30 cellular contexts compared by ENCODE assay signal in the genomic region with DNA sequence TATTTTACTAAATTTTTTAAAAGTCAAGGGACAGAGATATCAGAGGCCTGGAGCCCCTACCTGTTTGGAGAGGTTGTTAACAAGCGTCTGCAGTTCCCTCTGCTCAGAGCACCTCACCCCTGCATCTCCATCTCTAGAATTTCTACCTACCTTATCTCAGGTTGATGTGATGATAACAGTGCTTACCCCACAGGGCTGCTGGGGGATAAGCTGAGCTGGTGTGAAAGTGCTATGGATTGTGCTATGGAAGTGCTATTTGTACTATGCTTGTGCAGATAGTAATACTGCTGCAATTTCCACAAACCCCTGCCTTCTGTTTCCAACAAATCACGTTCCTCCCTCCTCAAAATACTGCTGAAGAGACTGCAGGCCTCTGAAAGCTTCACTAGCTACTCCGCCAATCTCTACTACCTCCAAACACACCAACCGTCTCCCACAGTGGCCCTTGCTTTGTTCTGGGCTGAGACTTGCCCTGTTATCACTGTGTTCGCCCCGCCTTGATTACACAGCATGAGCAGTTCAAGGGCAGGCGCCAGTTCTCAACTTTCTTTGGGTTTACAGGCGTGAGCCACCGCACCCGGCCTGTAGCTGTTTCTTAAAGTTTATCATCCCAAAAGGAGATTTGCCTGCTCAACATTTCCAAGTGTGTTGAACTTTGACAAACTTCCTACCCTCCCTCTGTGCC. TPM values are rescaled to one million over a fixed set of nuclear protein-coding genes. Genes with fewer than 3 reads are reported as not detected.
DNase-seq lines count a peak whose midpoint lies in the region; ATAC-seq and TF ChIP-seq lines count a peak whose summit lies in the region.
"Had no signal": no experiment of that assay in that cellular context is flagged by ENCODE, and none has a peak within 500 bp of the region (broad histone marks: within the 10 kb centered on the region; RNA-seq: fewer than 3 reads in every experiment).

No MANE protein-coding gene starts in this region.

- peak overlapping the region; percentile 38 for H3K4me2 ChIP-seq in PC-9
- H3K4me2 ChIP-seq: GM23338 had no signal

- no peaks in the 10 kb centered on the region for H3K9me3 Mint-ChIP-seq in activated naive CD8-positive, alpha-beta T cell treated with anti-CD3 and anti-CD28 coated beads, Interleukin-2, amount 50 U/mL, for 24 hours
- H3K9me3 Mint-ChIP-seq: activated naive CD8-positive, alpha-beta T cell treated with anti-CD3 and anti-CD28 coated beads, Interleukin-2, amount 10 ng/mL, durations not matched to agents 7 days and 5 days; CD4-positive, alpha-beta memory T cell; central memory CD8-positive, alpha-beta T cell; GM23338; IgD-negative memory B cell; stimulated activated memory B cell treated with anti-CD40 and anti-IgM and Interleukin-4, amounts not matched to agents 10 μg/mL and 1 μg/mL and 100 μg/mL, for 72 hours had no signal

- ATAC-seq in HG02938 (IDR thresholded peaks at IDR 0.05; ENCODE audit: unreplicated experiment) = no peak
- ATAC-seq in activated naive CD8-positive, alpha-beta T cell treated with anti-CD3 and anti-CD28 coated beads, Interleukin-2, amount 50 U/mL, for 24 hours = no peak
- ATAC-seq: GM23338; heart left ventricle; lower lobe of right lung; right cardiac atrium; SK-N-SH treated with all-trans-retinoic acid at 6 μM for 48 hours; stimulated activated memory B cell treated with anti-CD40 and anti-IgM and Interleukin-4, amounts not matched to agents 10 μg/mL and 1 μg/mL and 100 μg/mL, for 72 hours had no signal

- TF ChIP-seq CTCF in C4-2B (conservative IDR thresholded peaks at IDR 0.05) (no peak), PC-9 (conservative IDR thresholded peaks at IDR 0.05) (no peak), epithelial cell of esophagus (IDR thresholded peaks at IDR 0.05; ENCODE audit: insufficient read depth, low read depth, low read length, missing control alignments) (no peak), prostate gland (IDR thresholded peaks at IDR 0.05) (no peak)

- no peak overlapping the region for H3K27ac Mint-ChIP-seq in activated naive CD8-positive, alpha-beta T cell treated with anti-CD3 and anti-CD28 coated beads, Interleukin-2, amount 50 U/mL, for 24 hours
- H3K27ac Mint-ChIP-seq: activated naive CD8-positive, alpha-beta T cell treated with anti-CD3 and anti-CD28 coated beads, Interleukin-2, amount 10 ng/mL, durations not matched to agents 7 days and 5 days; CD4-positive, alpha-beta memory T cell; GM23338; IgD-negative memory B cell; stimulated activated memory B cell treated with anti-CD40 and anti-IgM and Interleukin-4, amounts not matched to agents 10 μg/mL and 1 μg/mL and 100 μg/mL, for 72 hours had no signal

- peaks cover 64% of the 10 kb centered on the region for H3F3A ChIP-seq in PC-9 (ENCODE audit: insufficient read depth, low read depth)

- peak; percentile 27 to 79 for DNase-seq in PC-9
- DNase-seq in epithelial cell of esophagus (ENCODE audit: low read depth) = peak; percentile 62
- DNase-seq in activated naive CD8-positive, alpha-beta T cell treated with anti-CD3 and anti-CD28 coated beads, Interleukin-2, amount 50 U/mL, for 24 hours = no peak
- DNase-seq in GM19240 (ENCODE audit: insufficient read length, low spot score) = no peak
- no peak for DNase-seq in prostate gland (ENCODE audit: low spot score)
- DNase-seq: activated CD4-positive, alpha-beta T cell treated with anti-CD3 and anti-CD28 coated beads for 4 hours; activated CD8-positive, alpha-beta memory T cell treated with anti-CD3 and anti-CD28 coated beads for 24 hours; activated gamma-delta T cell; activated naive CD8-positive, alpha-beta T cell treated with anti-CD3 and anti-CD28 coated beads, Interleukin-2, amount 10 ng/mL, durations not matched to agents 7 days and 5 days; activated T-cell treated with anti-CD3 and anti-CD28 coated beads, Interleukin-2, amount 50 U/mL, for 1 hour; CD4-positive, alpha-beta memory T cell; DMS 273 treated with DMSO at 0.1 percent for 48 hours; heart left ventricle; kidney glomerular epithelial cell; lower lobe of right lung; NCI-H1105; NCI-H187 treated with DMSO at 0.1 percent for 48 hours; NCI-H446; right cardiac atrium; stimulated activated CD4-positive, alpha-beta T cell treated with anti-CD3 and anti-CD28 coated beads, Interleukin-4, amount 100 ng/mL, for 24 hours had no signal

- H3K36me3 ChIP-seq in PC-9 (ENCODE audit: low read depth) (no peaks in the 10 kb centered on the region), mucosa of stomach (ENCODE audit: control insufficient read depth, insufficient read depth, low read length) (no peaks in the 10 kb centered on the region), prostate gland (no peaks in the 10 kb centered on the region)
- H3K36me3 ChIP-seq: heart left ventricle, lower lobe of right lung, vagina had no signal

- no peak for TF ChIP-seq POLR2A in prostate gland (IDR thresholded peaks at IDR 0.05)

- H3K36me3 Mint-ChIP-seq in activated naive CD8-positive, alpha-beta T cell treated with anti-CD3 and anti-CD28 coated beads, Interleukin-2, amount 50 U/mL, for 24 hours (ENCODE audit: low read depth) = no peaks in the 10 kb centered on the region
- H3K36me3 Mint-ChIP-seq: activated naive CD8-positive, alpha-beta T cell treated with anti-CD3 and anti-CD28 coated beads, Interleukin-2, amount 10 ng/mL, durations not matched to agents 7 days and 5 days; CD4-positive, alpha-beta memory T cell; IgD-negative memory B cell; stimulated activated memory B cell treated with anti-CD40 and anti-IgM and Interleukin-4, amounts not matched to agents 10 μg/mL and 1 μg/mL and 100 μg/mL, for 72 hours had no signal

- H3K4me1 Mint-ChIP-seq in activated naive CD8-positive, alpha-beta T cell treated with anti-CD3 and anti-CD28 coated beads, Interleukin-2, amount 50 U/mL, for 24 hours = no peaks in the 10 kb centered on the region
- H3K4me1 Mint-ChIP-seq: activated naive CD8-positive, alpha-beta T cell treated with anti-CD3 and anti-CD28 coated beads, Interleukin-2, amount 10 ng/mL, durations not matched to agents 7 days and 5 days; CD4-positive, alpha-beta memory T cell; central memory CD8-positive, alpha-beta T cell; IgD-negative memory B cell; stimulated activated memory B cell treated with anti-CD40 and anti-IgM and Interleukin-4, amounts not matched to agents 10 μg/mL and 1 μg/mL and 100 μg/mL, for 72 hours had no signal

- peak overlapping the region; percentile 46 for H3K9ac ChIP-seq in mucosa of stomach (ENCODE audit: low read length)
- H3K9ac ChIP-seq: parathyroid adenoma had no signal

- no peaks in the 10 kb centered on the region for H3K79me2 ChIP-seq in PC-9 (ENCODE audit: low read depth)
- H3K79me2 ChIP-seq: parathyroid adenoma had no signal

- no peaks in the 10 kb centered on the region for H4K20me1 ChIP-seq in PC-9 (ENCODE audit: insufficient read depth)

- H2AFZ ChIP-seq in PC-9 = 0 out of 2 replicates have a peak overlapping the region, but pooled peaks have one; percentile 28
- H2AFZ ChIP-seq: GM23338, parathyroid adenoma had no signal

- H3K27me3 ChIP-seq in PC-9 (ENCODE audit: insufficient read depth, low read depth) = no peaks in the 10 kb centered on the region
- no peaks in the 10 kb centered on the region for H3K27me3 ChIP-seq in mucosa of stomach (ENCODE audit: control insufficient read depth, insufficient read depth, low read length)
- H3K27me3 ChIP-seq in prostate gland (replicated peaks; ENCODE audit: insufficient read depth) = no peaks in the 10 kb centered on the region
- H3K27me3 ChIP-seq: heart left ventricle, vagina had no signal

- BruUV-seq in PC-9 (replicated peaks; lab: Mats Ljungman, UMichigan) = no TSS peak

- WGBS in prostate gland = 89% methylated on average over 10 of the region's 10 CpGs

- H3K9me3 ChIP-seq in PC-9 (ENCODE audit: insufficient read depth, low read depth) (no peaks in the 10 kb centered on the region), mucosa of stomach (ENCODE audit: control insufficient read depth, low read length) (no peaks in the 10 kb centered on the region), prostate gland (no peaks in the 10 kb centered on the region)
- H3K9me3 ChIP-seq: heart left ventricle, lower lobe of right lung, vagina had no signal

- H3K4me3 ChIP-seq in PC-9 (no peak overlapping the region), epithelial cell of esophagus (ENCODE audit: low read length) (no peak overlapping the region), mucosa of stomach (ENCODE audit: low read length) (no peak overlapping the region), prostate gland (no peak overlapping the region)
- H3K4me3 ChIP-seq: GM23338, heart left ventricle, lower lobe of right lung, vagina had no signal

- no peak overlapping the region for H3K4me3 Mint-ChIP-seq in activated naive CD8-positive, alpha-beta T cell treated with anti-CD3 and anti-CD28 coated beads, Interleukin-2, amount 50 U/mL, for 24 hours
- H3K4me3 Mint-ChIP-seq: activated naive CD8-positive, alpha-beta T cell treated with anti-CD3 and anti-CD28 coated beads, Interleukin-2, amount 10 ng/mL, durations not matched to agents 7 days and 5 days; CD4-positive, alpha-beta memory T cell; central memory CD8-positive, alpha-beta T cell; GM23338; IgD-negative memory B cell; stimulated activated memory B cell treated with anti-CD40 and anti-IgM and Interleukin-4, amounts not matched to agents 10 μg/mL and 1 μg/mL and 100 μg/mL, for 72 hours had no signal

- H3K4me1 ChIP-seq in PC-9 (replicated peaks; ENCODE audit: insufficient read depth) = peaks cover 48% of the 10 kb centered on the region
- peaks cover 70% of the 10 kb centered on the region for H3K4me1 ChIP-seq in mucosa of stomach (ENCODE audit: control insufficient read depth, insufficient read depth, low read length)
- H3K4me1 ChIP-seq in prostate gland (replicated peaks) = no peaks in the 10 kb centered on the region
- H3K4me1 ChIP-seq: heart left ventricle, lower lobe of right lung, vagina had no signal

- H3K27me3 Mint-ChIP-seq in activated naive CD8-positive, alpha-beta T cell treated with anti-CD3 and anti-CD28 coated beads, Interleukin-2, amount 50 U/mL, for 24 hours = no peaks in the 10 kb centered on the region
- H3K27me3 Mint-ChIP-seq: activated naive CD8-positive, alpha-beta T cell treated with anti-CD3 and anti-CD28 coated beads, Interleukin-2, amount 10 ng/mL, durations not matched to agents 7 days and 5 days; CD4-positive, alpha-beta memory T cell; central memory CD8-positive, alpha-beta T cell; IgD-negative memory B cell had no signal

- H3K9me2 ChIP-seq in PC-9 (ENCODE audit: insufficient read depth) = no peaks in the 10 kb centered on the region

- H3K27ac ChIP-seq in C4-2B (0 out of 2 replicates have a peak overlapping the region, but pooled peaks have one; percentile 0), PC-9 (peak overlapping the region; percentile 63), prostate gland (no peak overlapping the region)
- H3K27ac ChIP-seq: heart left ventricle, lower lobe of right lung, parathyroid adenoma, vagina had no signal

- CTCF ChIA-PET in PC-9 (lab: Charles Lee) = no interaction called here

- intact Hi-C loops in PC-9 (cut with micrococcal nuclease; ENCODE audit: unreplicated experiment) = no loop called here
- intact Hi-C loops in prostate gland (cut with DNase I) = no loop called here

- POLR2A ChIA-PET in PC-9 (lab: Charles Lee; ENCODE audit: unreplicated experiment) = interaction anchor here (0.5 kb wide), 1 partner anchor 48 kb away, joined by 3 read pairs; no protein-coding TSS in a partner anchor

RNA-seq across cellular contexts. Expression of a gene that starts 28.4 kb away (rescaled TPM):
- total RNA-seq in PC-9 (2021) (109 and 180 TPM in 2 replicates), prostate gland (10 to 100 TPM; 31.5 to 44.3 TPM)

Comparison
In these comparisons a context has a peak if more than half of its experiments do, and no peak if none do; other contexts are left out.
1. H3K27ac ChIP-seq: peak in C4-2B (single experiment) and PC-9 (single experiment); none in prostate gland (0 of 2).
2. DNase-seq: peak in PC-9 (2 of 2) and epithelial cell of esophagus (single experiment); none in activated naive CD8-positive, alpha-beta T cell treated with anti-CD3 and anti-CD28 coated beads, Interleukin-2, amount 50 U/mL, for 24 hours (single experiment), GM19240 (single experiment) and prostate gland (single experiment).